In genomic region chr14:104288272-104288671, GRCh38 we compare ENCODE assay signal across 22 cellular contexts.
DNase-seq lines count a peak whose midpoint lies in the region; ATAC-seq, FAIRE-seq and TF ChIP-seq lines count a peak whose summit lies in the region.
"Had no signal": no experiment of that assay in that cellular context is flagged by ENCODE, and none has a peak within 500 bp of the region (broad histone marks: within the 10 kb centered on the region; RNA-seq: fewer than 3 reads in every experiment).

No MANE protein-coding gene starts in this region.

- no peaks in the 10 kb centered on the region for H3F3A ChIP-seq in GM23248 (ENCODE audit: insufficient read depth)

- no peak overlapping the region for H3K4me2 ChIP-seq in GM23248 (ENCODE audit: unreplicated experiment)
- H3K4me2 ChIP-seq: hepatocyte had no signal

- in situ Hi-C loops in GM23248 (cut with MboI): no loop called here

- intact Hi-C loops in adrenal gland (cut with DNase I) (no loop called here), posterior vena cava (cut with DNase I) (no loop called here)

- H3K9ac ChIP-seq in GM23248: no peak overlapping the region

- FAIRE-seq in HTR-8/SVneo (lab: Jason Lieb, UNC): peak; percentile 96

- no peaks in the 10 kb centered on the region for H3K9me3 ChIP-seq in adrenal gland (replicated peaks in 1 of 3)
- H3K9me3 ChIP-seq in GM23248 (ENCODE audit: low read depth): no peaks in the 10 kb centered on the region
- H3K9me3 ChIP-seq: body of pancreas, neutrophil had no signal

- WGBS in adrenal gland, 4 donors: 82 to 90% (median 87%) methylated on average over 2 to 12 of the region's 12 CpGs
- WGBS in GM23248 (ENCODE audit: low coverage in 1 of 2, low lambda C conversion rate in 2 of 2, missing lambda C conversion rate in 2 of 2), 2 experiments: 61 to 65% methylated on average over 12 of the region's 12 CpGs

- ATAC-seq in GM18868 (IDR thresholded peaks at IDR 0.05; ENCODE audit: unreplicated experiment) (no peak), HG02938 (IDR thresholded peaks at IDR 0.05; ENCODE audit: unreplicated experiment) (no peak)
- ATAC-seq: activated T-helper 17 cell treated with anti-CD3 and anti-CD28 coated beads, Interleukin-2, amount 50 U/mL, for 72 hours; body of pancreas; stimulated activated naive B cell treated with anti-CD40 and anti-IgM and Interleukin-4, amounts not matched to agents 10 μg/mL and 1 μg/mL and 100 μg/mL, for 72 hours had no signal

- H3K27me3 ChIP-seq in adrenal gland: no peaks in the 10 kb centered on the region
- no peaks in the 10 kb centered on the region for H3K27me3 ChIP-seq in GM23248 (replicated peaks; ENCODE audit: insufficient read depth)
- H3K27me3 ChIP-seq: body of pancreas, hepatocyte, neutrophil had no signal

- no peak for TF ChIP-seq CTCF in adrenal gland (IDR thresholded peaks at IDR 0.05)

- H3K4me3 ChIP-seq in adrenal gland (no peak overlapping the region), GM23248 (no peak overlapping the region)
- H3K4me3 ChIP-seq: body of pancreas, hepatocyte had no signal

- no peaks in the 10 kb centered on the region for H4K20me1 ChIP-seq in GM23248 (ENCODE audit: insufficient read depth)

- no peak for TF ChIP-seq POLR2A in adrenal gland (IDR thresholded peaks at IDR 0.05)

- H3K4me1 ChIP-seq in adrenal gland (replicated peaks in 1 of 2): no peaks in the 10 kb centered on the region
- H3K4me1 ChIP-seq in GM23248 (ENCODE audit: insufficient read depth): no peaks in the 10 kb centered on the region

- DNase-seq in HTR-8/SVneo (ENCODE audit: insufficient read length, low spot score) (no peak), adrenal gland (peak in 4 of 7 donors; percentile 3 to 38 (median 11)), islet precursor cell (peak; percentile 25), posterior vena cava (ENCODE audit: low spot score) (peak; percentile 34), GM23248 (no peak)
- DNase-seq: activated CD8-positive, alpha-beta memory T cell treated with anti-CD3 and anti-CD28 coated beads, Interleukin-2, amount 50 U/mL, for 48 hours; effector CD8-positive, alpha-beta T cell; erythroblast; IMR-90; NCI-H1048; NCI-H187 treated with DMSO at 0.1 percent for 48 hours; NCI-H2227 treated with DMSO at 0.1 percent for 48 hours; NCI-H774; RPMI8226; stimulated activated CD4-positive, alpha-beta T cell treated with anti-CD3 and anti-CD28 coated beads, Interleukin-4, amount 100 ng/mL, for 1 hour; stimulated activated naive B cell treated with anti-CD40 and anti-IgM and Interleukin-4, amounts not matched to agents 10 μg/mL and 1 μg/mL and 100 μg/mL, for 72 hours had no signal

- no peaks in the 10 kb centered on the region for H3K36me3 ChIP-seq in adrenal gland (replicated peaks in 1 of 2)
- H3K36me3 ChIP-seq in GM23248 (ENCODE audit: low read depth): no peaks in the 10 kb centered on the region
- H3K36me3 ChIP-seq: neutrophil had no signal

- no peaks in the 10 kb centered on the region for H3K79me2 ChIP-seq in GM23248 (ENCODE audit: insufficient read depth)
- H3K79me2 ChIP-seq: hepatocyte had no signal

- no peak overlapping the region for H3K27ac ChIP-seq in adrenal gland
- H3K27ac ChIP-seq in GM23248: no peak overlapping the region
- H3K27ac ChIP-seq: body of pancreas, hepatocyte, neutrophil had no signal

- H3K9me2 ChIP-seq in GM23248 (ENCODE audit: insufficient read depth): no peaks in the 10 kb centered on the region

- H2AFZ ChIP-seq in GM23248: no peak overlapping the region
- H2AFZ ChIP-seq: hepatocyte had no signal

Comparison
In these comparisons a context has a peak if more than half of its experiments do, and no peak if none do; other contexts are left out.
1. DNase-seq: peak in adrenal gland (4 of 7), islet precursor cell (single experiment) and posterior vena cava (single experiment); none in HTR-8/SVneo (single experiment) and GM23248 (single experiment).